Comparison of ENCODE assay signal across 8 cellular contexts in genomic region chr15:71743861-71744382, GRCh38.
DNase-seq lines count a peak whose midpoint lies in the region; ATAC-seq and TF ChIP-seq lines count a peak whose summit lies in the region.

No MANE protein-coding gene starts in this region.

- H3K4me1 ChIP-seq in SJSA1 (replicated peaks) (peaks cover 28% of the 10 kb centered on the region), heart right ventricle (peaks cover 0 to 6% (median 0%) of the 10 kb centered on the region in 9 donors), gastrocnemius medialis (peaks cover 0 to 10% of the 10 kb centered on the region in 2 donors)

- H3K36me3 ChIP-seq in SJSA1 (peaks cover 3% of the 10 kb centered on the region; the same call in 1 of the 2 replicates), heart right ventricle (peaks cover 0 to 31% (median 0%) of the 10 kb centered on the region in 9 donors), gastrocnemius medialis (no peaks in the 10 kb centered on the region)

- TF ChIP-seq POLR2A in gastrocnemius medialis (IDR thresholded peaks at IDR 0.05): no peak

- H3K4me3 ChIP-seq in SJSA1: no peak overlapping the region
- H3K4me3 ChIP-seq in heart right ventricle: no peak overlapping the region
- no peak overlapping the region for H3K4me3 ChIP-seq in gastrocnemius medialis

- H3K27me3 ChIP-seq in SJSA1 (replicated peaks) (no peaks in the 10 kb centered on the region), heart right ventricle (no peaks in the 10 kb centered on the region), gastrocnemius medialis (no peaks in the 10 kb centered on the region)

- H3K4me3 Mint-ChIP-seq in activated naive CD4-positive, alpha-beta T cell treated with anti-CD3 and anti-CD28 coated beads for 36 hours: no peak overlapping the region

- peaks cover 2% of the 10 kb centered on the region for H3K27me3 Mint-ChIP-seq in activated naive CD4-positive, alpha-beta T cell treated with anti-CD3 and anti-CD28 coated beads for 36 hours (ENCODE audit: low read depth)

- CTCF ChIA-PET in activated naive CD4-positive, alpha-beta T cell treated with anti-CD3 and anti-CD28 coated beads for 36 hours (lab: Charles Lee): interaction anchor here (0.5 to 2.4 kb wide), 25 partner anchors 9 to 1672 kb away, joined by 3 to 19 read pairs (median 4); no protein-coding TSS in a partner anchor

- WGBS in heart right ventricle, 2 donors: 23 to 24% methylated on average over 6 of the region's 6 CpGs

- H3K27ac ChIP-seq in SJSA1 (no peak overlapping the region), heart right ventricle (no peak overlapping the region), gastrocnemius medialis (no peak overlapping the region)

- peak; percentile 67 to 88 (median 81) for TF ChIP-seq CTCF in heart right ventricle (IDR thresholded peaks at IDR 0.05)
- TF ChIP-seq CTCF in gastrocnemius medialis (IDR thresholded peaks at IDR 0.05 in 4 of 5, conservative IDR thresholded peaks at IDR 0.05 in 1 of 5): peak; percentile 58 to 79 (median 65)

- DNase-seq in COLO668 (lab: John Stamatoyannopoulos, UW; ENCODE audit: unreplicated experiment) (peak; percentile 69), HuH-7 (ENCODE audit: low spot score) (peak; percentile 63), SJSA1 (ENCODE audit: low read depth in 1 of 2, low spot score in 2 of 2) (peak; percentile 56 to 67), heart right ventricle (peak in 1 of 2 donors; percentile 63), gastrocnemius medialis (no peak)
- peak; percentile 74 for DNase-seq in activated naive CD4-positive, alpha-beta T cell treated with anti-CD3 and anti-CD28 coated beads for 36 hours

- no peaks in the 10 kb centered on the region for H3K9me3 Mint-ChIP-seq in activated naive CD4-positive, alpha-beta T cell treated with anti-CD3 and anti-CD28 coated beads for 36 hours

- in situ Hi-C loops in gastrocnemius medialis (cut with MboI; ENCODE audit: low sequenced_read_pairs in 4 of 4): loop anchor here (5.0 to 10.0 kb wide), 4 partner anchors 58 to 411 kb away; no protein-coding TSS in a partner anchor

- intact Hi-C loops in activated naive CD4-positive, alpha-beta T cell treated with anti-CD3 and anti-CD28 coated beads for 36 hours (cut with micrococcal nuclease): loop anchor here (1.0 to 2.0 kb wide), 2 partner anchors 57 to 412 kb away; no protein-coding TSS in a partner anchor
- intact Hi-C loops in heart right ventricle (cut with DNase I): loop anchor here in 9 of 10 donors (1.0 to 10.0 kb wide), 9 partner anchors 38 to 413 kb away; no protein-coding TSS in a partner anchor
- intact Hi-C loops in gastrocnemius medialis (cut with DNase I; ENCODE audit: low total_unique reads): loop anchor here (2.0 kb wide), 2 partner anchors 57 to 413 kb away; no protein-coding TSS in a partner anchor

- H3K27ac Mint-ChIP-seq in activated naive CD4-positive, alpha-beta T cell treated with anti-CD3 and anti-CD28 coated beads for 36 hours: no peak overlapping the region

- ATAC-seq in heart right ventricle (peak in 2 of 8 donors; percentile 31 to 52), gastrocnemius medialis (no peak), HG03095 (IDR thresholded peaks at IDR 0.05; ENCODE audit: unreplicated experiment) (no peak), HG02884 (IDR thresholded peaks at IDR 0.05; ENCODE audit: unreplicated experiment) (no peak)

- H3K36me3 Mint-ChIP-seq in activated naive CD4-positive, alpha-beta T cell treated with anti-CD3 and anti-CD28 coated beads for 36 hours (ENCODE audit: low read depth): no peaks in the 10 kb centered on the region

- H3K9me3 ChIP-seq in SJSA1 (replicated peaks) (no peaks in the 10 kb centered on the region), heart right ventricle (no peaks in the 10 kb centered on the region), gastrocnemius medialis (no peaks in the 10 kb centered on the region)

- H3K4me1 Mint-ChIP-seq in activated naive CD4-positive, alpha-beta T cell treated with anti-CD3 and anti-CD28 coated beads for 36 hours (ENCODE audit: low read depth): no peaks in the 10 kb centered on the region

Comparison
In these comparisons a context has a peak if more than half of its experiments do, and no peak if none do; other contexts are left out.
1. DNase-seq: peak in COLO668 (single experiment), HuH-7 (single experiment), SJSA1 (2 of 2) and activated naive CD4-positive, alpha-beta T cell treated with anti-CD3 and anti-CD28 coated beads for 36 hours (single experiment); none in gastrocnemius medialis (0 of 2).